Comparison of ENCODE assay signal across 1 cellular context in genomic region chr13:99972190-99972731, GRCh38.
TF ChIP-seq lines count a peak whose summit lies in the region.

No MANE protein-coding gene starts in this region.

TF ChIP-seq in WTC11, 78 proteins besides CTCF, POLR2A, EP300 and RAD21 (continued from another document):
- TF ChIP-seq, protein P1, sequence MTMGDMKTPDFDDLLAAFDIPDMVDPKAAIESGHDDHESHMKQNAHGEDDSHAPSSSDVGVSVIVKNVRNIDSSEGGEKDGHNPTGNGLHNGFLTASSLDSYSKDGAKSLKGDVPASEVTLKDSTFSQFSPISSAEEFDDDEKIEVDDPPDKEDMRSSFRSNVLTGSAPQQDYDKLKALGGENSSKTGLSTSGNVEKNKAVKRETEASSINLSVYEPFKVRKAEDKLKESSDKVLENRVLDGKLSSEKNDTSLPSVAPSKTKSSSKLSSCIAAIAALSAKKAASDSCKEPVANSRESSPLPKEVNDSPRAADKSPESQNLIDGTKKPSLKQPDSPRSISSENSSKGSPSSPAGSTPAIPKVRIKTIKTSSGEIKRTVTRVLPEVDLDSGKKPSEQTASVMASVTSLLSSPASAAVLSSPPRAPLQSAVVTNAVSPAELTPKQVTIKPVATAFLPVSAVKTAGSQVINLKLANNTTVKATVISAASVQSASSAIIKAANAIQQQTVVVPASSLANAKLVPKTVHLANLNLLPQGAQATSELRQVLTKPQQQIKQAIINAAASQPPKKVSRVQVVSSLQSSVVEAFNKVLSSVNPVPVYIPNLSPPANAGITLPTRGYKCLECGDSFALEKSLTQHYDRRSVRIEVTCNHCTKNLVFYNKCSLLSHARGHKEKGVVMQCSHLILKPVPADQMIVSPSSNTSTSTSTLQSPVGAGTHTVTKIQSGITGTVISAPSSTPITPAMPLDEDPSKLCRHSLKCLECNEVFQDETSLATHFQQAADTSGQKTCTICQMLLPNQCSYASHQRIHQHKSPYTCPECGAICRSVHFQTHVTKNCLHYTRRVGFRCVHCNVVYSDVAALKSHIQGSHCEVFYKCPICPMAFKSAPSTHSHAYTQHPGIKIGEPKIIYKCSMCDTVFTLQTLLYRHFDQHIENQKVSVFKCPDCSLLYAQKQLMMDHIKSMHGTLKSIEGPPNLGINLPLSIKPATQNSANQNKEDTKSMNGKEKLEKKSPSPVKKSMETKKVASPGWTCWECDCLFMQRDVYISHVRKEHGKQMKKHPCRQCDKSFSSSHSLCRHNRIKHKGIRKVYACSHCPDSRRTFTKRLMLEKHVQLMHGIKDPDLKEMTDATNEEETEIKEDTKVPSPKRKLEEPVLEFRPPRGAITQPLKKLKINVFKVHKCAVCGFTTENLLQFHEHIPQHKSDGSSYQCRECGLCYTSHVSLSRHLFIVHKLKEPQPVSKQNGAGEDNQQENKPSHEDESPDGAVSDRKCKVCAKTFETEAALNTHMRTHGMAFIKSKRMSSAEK (CRISPR knock-in tag; IDR thresholded peaks at IDR 0.05; ENCODE audit: borderline replicate concordance): 0 out of 2 replicates have a peak, but pooled peaks have one; percentile 43
- TF ChIP-seq OVOL2 (CRISPR knock-in tag; IDR thresholded peaks at IDR 0.05; ENCODE audit: borderline replicate concordance) (no peak), ZNF671 (CRISPR knock-in tag; IDR thresholded peaks at IDR 0.05) (no peak), TCF7 (CRISPR knock-in tag; IDR thresholded peaks at IDR 0.05; ENCODE audit: low read depth) (no peak)
- TF ChIP-seq, protein P2, sequence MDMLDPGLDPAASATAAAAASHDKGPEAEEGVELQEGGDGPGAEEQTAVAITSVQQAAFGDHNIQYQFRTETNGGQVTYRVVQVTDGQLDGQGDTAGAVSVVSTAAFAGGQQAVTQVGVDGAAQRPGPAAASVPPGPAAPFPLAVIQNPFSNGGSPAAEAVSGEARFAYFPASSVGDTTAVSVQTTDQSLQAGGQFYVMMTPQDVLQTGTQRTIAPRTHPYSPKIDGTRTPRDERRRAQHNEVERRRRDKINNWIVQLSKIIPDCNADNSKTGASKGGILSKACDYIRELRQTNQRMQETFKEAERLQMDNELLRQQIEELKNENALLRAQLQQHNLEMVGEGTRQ (CRISPR knock-in tag; IDR thresholded peaks at IDR 0.05): no peak
- TF ChIP-seq, protein P3, sequence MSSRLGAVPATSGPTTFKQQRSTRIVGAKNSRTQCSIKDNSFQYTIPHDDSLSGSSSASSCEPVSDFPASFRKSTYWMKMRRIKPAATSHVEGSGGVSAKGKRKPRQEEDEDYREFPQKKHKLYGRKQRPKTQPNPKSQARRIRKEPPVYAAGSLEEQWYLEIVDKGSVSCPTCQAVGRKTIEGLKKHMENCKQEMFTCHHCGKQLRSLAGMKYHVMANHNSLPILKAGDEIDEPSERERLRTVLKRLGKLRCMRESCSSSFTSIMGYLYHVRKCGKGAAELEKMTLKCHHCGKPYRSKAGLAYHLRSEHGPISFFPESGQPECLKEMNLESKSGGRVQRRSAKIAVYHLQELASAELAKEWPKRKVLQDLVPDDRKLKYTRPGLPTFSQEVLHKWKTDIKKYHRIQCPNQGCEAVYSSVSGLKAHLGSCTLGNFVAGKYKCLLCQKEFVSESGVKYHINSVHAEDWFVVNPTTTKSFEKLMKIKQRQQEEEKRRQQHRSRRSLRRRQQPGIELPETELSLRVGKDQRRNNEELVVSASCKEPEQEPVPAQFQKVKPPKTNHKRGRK (CRISPR knock-in tag; IDR thresholded peaks at IDR 0.05; ENCODE audit: borderline replicate concordance): no peak
- TF ChIP-seq, protein P4, sequence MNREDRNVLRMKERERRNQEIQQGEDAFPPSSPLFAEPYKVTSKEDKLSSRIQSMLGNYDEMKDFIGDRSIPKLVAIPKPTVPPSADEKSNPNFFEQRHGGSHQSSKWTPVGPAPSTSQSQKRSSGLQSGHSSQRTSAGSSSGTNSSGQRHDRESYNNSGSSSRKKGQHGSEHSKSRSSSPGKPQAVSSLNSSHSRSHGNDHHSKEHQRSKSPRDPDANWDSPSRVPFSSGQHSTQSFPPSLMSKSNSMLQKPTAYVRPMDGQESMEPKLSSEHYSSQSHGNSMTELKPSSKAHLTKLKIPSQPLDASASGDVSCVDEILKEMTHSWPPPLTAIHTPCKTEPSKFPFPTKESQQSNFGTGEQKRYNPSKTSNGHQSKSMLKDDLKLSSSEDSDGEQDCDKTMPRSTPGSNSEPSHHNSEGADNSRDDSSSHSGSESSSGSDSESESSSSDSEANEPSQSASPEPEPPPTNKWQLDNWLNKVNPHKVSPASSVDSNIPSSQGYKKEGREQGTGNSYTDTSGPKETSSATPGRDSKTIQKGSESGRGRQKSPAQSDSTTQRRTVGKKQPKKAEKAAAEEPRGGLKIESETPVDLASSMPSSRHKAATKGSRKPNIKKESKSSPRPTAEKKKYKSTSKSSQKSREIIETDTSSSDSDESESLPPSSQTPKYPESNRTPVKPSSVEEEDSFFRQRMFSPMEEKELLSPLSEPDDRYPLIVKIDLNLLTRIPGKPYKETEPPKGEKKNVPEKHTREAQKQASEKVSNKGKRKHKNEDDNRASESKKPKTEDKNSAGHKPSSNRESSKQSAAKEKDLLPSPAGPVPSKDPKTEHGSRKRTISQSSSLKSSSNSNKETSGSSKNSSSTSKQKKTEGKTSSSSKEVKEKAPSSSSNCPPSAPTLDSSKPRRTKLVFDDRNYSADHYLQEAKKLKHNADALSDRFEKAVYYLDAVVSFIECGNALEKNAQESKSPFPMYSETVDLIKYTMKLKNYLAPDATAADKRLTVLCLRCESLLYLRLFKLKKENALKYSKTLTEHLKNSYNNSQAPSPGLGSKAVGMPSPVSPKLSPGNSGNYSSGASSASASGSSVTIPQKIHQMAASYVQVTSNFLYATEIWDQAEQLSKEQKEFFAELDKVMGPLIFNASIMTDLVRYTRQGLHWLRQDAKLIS (CRISPR knock-in tag; IDR thresholded peaks at IDR 0.05; ENCODE audit: borderline replicate concordance): 0 out of 2 replicates have a peak, but pooled peaks have one; percentile 5
